Comparison of ENCODE assay signal across 1 cellular context in genomic region chr20:62054451-62054953, GRCh38.
TF ChIP-seq lines count a peak whose summit lies in the region.

No MANE protein-coding gene starts in this region.

TF ChIP-seq in SK-N-SH, 30 proteins besides CTCF, POLR2A, EP300 and RAD21 (continued from another document):
- no peak for TF ChIP-seq REST (IDR thresholded peaks at IDR 0.05; ENCODE audit: low read depth, low read length)
- TF ChIP-seq ZBTB33 (IDR thresholded peaks at IDR 0.05; ENCODE audit: borderline replicate concordance, low read depth), result no peak
- no peak for TF ChIP-seq FOXM1 (IDR thresholded peaks at IDR 0.05; ENCODE audit: low read depth)
- no peak for TF ChIP-seq JUND (IDR thresholded peaks at IDR 0.05)
- no peak for TF ChIP-seq TCF12 (IDR thresholded peaks at IDR 0.05)
- no peak for TF ChIP-seq SMC3 (IDR thresholded peaks at IDR 0.05; ENCODE audit: low read depth, low read length)
